8 cellular contexts compared by ENCODE assay signal in the genomic region with DNA sequence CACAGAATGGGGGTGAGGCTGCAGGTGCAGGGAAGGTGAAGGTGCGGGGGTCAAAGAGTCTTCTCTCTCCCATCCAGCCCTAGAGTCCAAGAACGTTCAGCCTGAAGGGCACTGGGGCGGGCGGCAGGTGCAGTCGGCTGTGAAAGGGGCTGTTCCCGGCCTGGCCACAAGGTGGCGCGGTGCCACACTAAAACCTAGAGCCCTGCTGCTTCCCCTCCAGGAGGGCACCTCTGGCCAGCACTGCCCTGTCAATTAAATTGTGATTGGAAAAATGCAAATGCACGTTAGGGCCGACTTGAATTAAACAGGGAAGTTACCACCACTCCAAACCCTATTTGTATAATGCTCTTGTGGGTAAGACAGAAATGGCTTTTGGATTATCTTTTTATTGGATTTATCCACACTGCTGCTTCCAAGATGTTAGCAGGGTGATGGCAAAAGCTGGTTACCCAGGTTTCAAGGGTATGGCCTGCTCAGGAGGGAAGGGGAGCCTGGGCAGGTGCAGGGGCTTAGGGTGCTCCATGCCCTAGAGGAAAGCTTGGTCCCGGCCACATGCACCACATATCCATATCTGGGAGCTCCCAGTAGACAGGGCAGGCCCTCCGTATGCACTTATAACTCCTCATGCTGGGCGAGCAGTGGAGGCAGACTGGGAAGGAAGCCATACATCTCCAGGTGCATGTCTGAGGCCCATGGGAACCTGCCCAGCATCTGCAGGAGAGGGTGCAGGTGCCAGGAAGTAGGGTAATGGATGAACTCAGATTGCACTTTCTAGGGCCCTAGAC.
DNase-seq lines count a peak whose midpoint lies in the region; ATAC-seq and TF ChIP-seq lines count a peak whose summit lies in the region.

No MANE protein-coding gene starts in this region.

- POLR2A ChIA-PET in MCF 10A (lab: Yijun Ruan, JAX), result no interaction called here

- peaks cover 8% of the 10 kb centered on the region for H3K4me1 Mint-ChIP-seq in MCF 10A (ENCODE audit: insufficient read depth, unreplicated experiment)

- H3K4me3 Mint-ChIP-seq in MCF 10A (ENCODE audit: unreplicated experiment), result no peak overlapping the region

- intact Hi-C loops in MCF 10A (cut with micrococcal nuclease), result loop anchor here (1.0 to 2.0 kb wide), 2 partner anchors 160 to 230 kb away; no protein-coding TSS in a partner anchor

- BruUV-seq in MCF 10A (replicated peaks; lab: Mats Ljungman, UMichigan), result no TSS peak

- peak; percentile 66 for DNase-seq in COLO668 (lab: John Stamatoyannopoulos, UW; ENCODE audit: unreplicated experiment)
- DNase-seq in H4 (ENCODE audit: low spot score), result peak; percentile 56
- peak; percentile 72 for DNase-seq in NCI-H2107 treated with DMSO at 0.1 percent for 48 hours (lab: John Stamatoyannopoulos, UW; ENCODE audit: unreplicated experiment)
- peak; percentile 64 for DNase-seq in MCF 10A (ENCODE audit: unreplicated experiment)
- peak; percentile 37 for DNase-seq in iris pigment epithelial cell (ENCODE audit: low read depth)
- peak; percentile 35 to 63 for DNase-seq in stimulated activated CD4-positive, alpha-beta T cell treated with anti-CD3 and anti-CD28 coated beads, Interleukin-15, amount 100 ng/mL, for 48 hours (ENCODE audit: low read depth in 2 of 2)

- ATAC-seq in HG03095 (IDR thresholded peaks at IDR 0.05; ENCODE audit: unreplicated experiment), result no peak

- no peak overlapping the region for H3K27ac Mint-ChIP-seq in MCF 10A (ENCODE audit: low read depth, unreplicated experiment)

- no peaks in the 10 kb centered on the region for H3K9me3 Mint-ChIP-seq in MCF 10A (ENCODE audit: unreplicated experiment)

- CTCF ChIA-PET in MCF 10A (lab: Yijun Ruan, JAX), result interaction anchor here (0.6 to 2.8 kb wide), 50 partner anchors 9 to 1237 kb away, joined by 3 to 18 read pairs (median 4); no protein-coding TSS in a partner anchor

- no peaks in the 10 kb centered on the region for H3K36me3 Mint-ChIP-seq in MCF 10A (ENCODE audit: insufficient read depth, unreplicated experiment)

- H3K4me3 ChIP-seq in WI38 (ENCODE audit: low read depth, low read length), result no peak overlapping the region

- peak; percentile 95 for TF ChIP-seq CTCF in WI38 (IDR thresholded peaks at IDR 0.05; ENCODE audit: low read depth, low read length)
- peak; percentile 87 for TF ChIP-seq CTCF in MCF 10A (IDR thresholded peaks at IDR 0.05; ENCODE audit: unreplicated experiment)

- peaks cover 35% of the 10 kb centered on the region for H3K27me3 Mint-ChIP-seq in MCF 10A (ENCODE audit: insufficient read depth, unreplicated experiment)
